ENCODE assay signal across 13 cellular contexts in the genomic region with DNA sequence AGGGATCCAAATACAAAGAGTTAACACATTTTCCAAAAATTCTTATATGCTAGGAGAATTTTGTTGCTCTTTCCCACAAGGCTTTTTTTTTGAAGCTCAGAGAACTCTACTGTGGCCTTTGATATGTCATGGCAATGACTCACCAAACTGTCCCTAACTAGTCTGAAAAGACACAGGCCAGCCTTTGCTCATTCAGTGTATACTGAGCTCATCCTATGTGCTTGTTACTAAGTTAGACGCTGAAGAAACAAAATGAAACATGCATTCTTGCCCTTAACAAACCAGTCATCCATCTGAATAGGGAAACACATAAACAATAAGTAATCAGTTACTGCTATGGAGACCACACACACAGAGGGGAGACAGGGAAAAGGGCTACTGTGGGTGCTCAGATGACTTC.
DNase-seq lines count a peak whose midpoint lies in the region; ATAC-seq, FAIRE-seq and TF ChIP-seq lines count a peak whose summit lies in the region.
"Had no signal": no experiment of that assay in that cellular context is flagged by ENCODE, and none has a peak within 500 bp of the region (broad histone marks: within the 10 kb centered on the region; RNA-seq: fewer than 3 reads in every experiment).

No MANE protein-coding gene starts in this region.

- H2AK5ac ChIP-seq in IMR-90 (ENCODE audit: low read depth, low read length): no peak overlapping the region

- intact Hi-C loops in IMR-90 (cut with micrococcal nuclease): no loop called here

- H3K18ac ChIP-seq in IMR-90 (ENCODE audit: low read depth, low read length): peak overlapping the region; percentile 11; the same call in 1 of the 2 replicates

- H3K4me1 ChIP-seq in IMR-90 (ENCODE audit: control insufficient read depth, insufficient read depth, low read length): peaks cover 4% of the 10 kb centered on the region

- no peak overlapping the region for H3K23ac ChIP-seq in IMR-90 (ENCODE audit: low read depth, low read length)

- H2BK15ac ChIP-seq in IMR-90 (ENCODE audit: low read depth, low read length): no peak overlapping the region

- H3K56ac ChIP-seq in IMR-90 (ENCODE audit: extremely low read depth, insufficient read depth, low read length): no peak overlapping the region

- H4K5ac ChIP-seq in IMR-90 (ENCODE audit: low read depth, low read length): no peak overlapping the region

- 0 out of 2 replicates have a peak overlapping the region, but pooled peaks have one; percentile 39 for H2BK20ac ChIP-seq in IMR-90 (ENCODE audit: low read depth, low read length)

- no peak overlapping the region; the same call in 1 of the 2 replicates for H3K14ac ChIP-seq in IMR-90 (replicated peaks; ENCODE audit: low read depth, low read length)

- H3K4me3 ChIP-seq in AG04450 (ENCODE audit: low read depth, low read length): no peak overlapping the region
- no peak overlapping the region for H3K4me3 ChIP-seq in IMR-90 (ENCODE audit: insufficient read depth, low read depth, low read length)
- H3K4me3 ChIP-seq in bronchial epithelial cell (ENCODE audit: low read depth, low read length): no peak overlapping the region
- H3K4me3 ChIP-seq: body of pancreas had no signal

- peak overlapping the region; percentile 38 for H2BK5ac ChIP-seq in IMR-90 (ENCODE audit: low read depth, low read length, poor library complexity, severe bottlenecking)

- DNase-seq in AG04450 (ENCODE audit: low read depth, low spot score) (peak; percentile 10), IMR-90 (peak; percentile 88), bronchial epithelial cell (ENCODE audit: low read depth) (peak; percentile 54), kidney tubule cell (ENCODE audit: low spot score) (peak; percentile 85), NCI-H82 (lab: John Stamatoyannopoulos, UW) (no peak), NOMO-1 (lab: John Stamatoyannopoulos, UW; ENCODE audit: unreplicated experiment in 2 of 2) (no peak), DMS79 (lab: John Stamatoyannopoulos, UW) (no peak)
- no peak for DNase-seq in stimulated activated naive CD4-positive, alpha-beta T cell treated with Interleukin-2 at 50 U/mL for 16 hours (lab: John Stamatoyannopoulos, UW)
- DNase-seq: body of pancreas, NCI-H69, posterior cingulate gyrus had no signal

- peak; percentile 86 for ATAC-seq in IMR-90 (ENCODE audit: low read depth)
- ATAC-seq: body of pancreas had no signal

- H3K9ac ChIP-seq in IMR-90 (ENCODE audit: low read depth, low read length): no peak overlapping the region

- 0 out of 4 replicates have a peak, but pooled peaks cover 0 to 5% of the 10 kb centered on the region in 2 experiments for H3K79me1 ChIP-seq in IMR-90 (ENCODE audit: low read depth in 1 of 2, low read length in 2 of 2)

- FAIRE-seq in bronchial epithelial cell (lab: Jason Lieb, UNC): no peak
- FAIRE-seq: G401.6 had no signal

- no peak overlapping the region for H2AFZ ChIP-seq in IMR-90 (replicated peaks; ENCODE audit: low read length, poor library complexity)

- peak overlapping the region; percentile 32; the same call in 1 of the 2 replicates for H3K4me2 ChIP-seq in IMR-90 (ENCODE audit: low read depth, low read length)

- H3K27me3 ChIP-seq in AG04450 (ENCODE audit: control insufficient read depth, insufficient read depth, low read length) (no peaks in the 10 kb centered on the region), IMR-90 (ENCODE audit: control insufficient read depth, insufficient read depth, low read length) (no peaks in the 10 kb centered on the region), bronchial epithelial cell (ENCODE audit: control insufficient read depth, insufficient read depth, low read length) (no peaks in the 10 kb centered on the region)
- H3K27me3 ChIP-seq: body of pancreas had no signal

- no peak overlapping the region for H4K91ac ChIP-seq in IMR-90 (ENCODE audit: insufficient read depth, low read depth, low read length)

- no peak for TF ChIP-seq CTCF in AG04450 (IDR thresholded peaks at IDR 0.05; ENCODE audit: low read depth, low read length)
- no peak for TF ChIP-seq CTCF in IMR-90 (conservative IDR thresholded peaks at IDR 0.05; ENCODE audit: low read depth, low read length)
- TF ChIP-seq CTCF in bronchial epithelial cell (IDR thresholded peaks at IDR 0.05; ENCODE audit: insufficient read depth, low read length, severe bottlenecking): no peak

- H2AK9ac ChIP-seq in IMR-90 (replicated peaks; ENCODE audit: low read depth, low read length, poor library complexity): no peak overlapping the region

- H3K27ac ChIP-seq in AG04450 (ENCODE audit: low read depth, low read length) (no peak overlapping the region), IMR-90 (ENCODE audit: insufficient read depth, low read length) (no peak overlapping the region)
- H3K27ac ChIP-seq: body of pancreas, VCaP had no signal

- H4K8ac ChIP-seq in IMR-90 (ENCODE audit: low read depth in 2 of 2, low read length in 2 of 2): 0 out of 4 replicates have a peak overlapping the region, but pooled peaks of 1 of the 2 experiments have one; percentile 12

- no peaks in the 10 kb centered on the region for H3K9me3 ChIP-seq in AG04450 (ENCODE audit: control insufficient read depth, insufficient read depth, low read length)
- no peaks in the 10 kb centered on the region for H3K9me3 ChIP-seq in IMR-90 (ENCODE audit: control insufficient read depth, insufficient read depth, low read length)
- H3K9me3 ChIP-seq: body of pancreas had no signal

- H3K4ac ChIP-seq in IMR-90 (ENCODE audit: low read depth, low read length): no peak overlapping the region

- POLR2A ChIA-PET in AG04450 (lab: Yijun Ruan, JAX): interaction anchor here (0.6 kb wide), 1 partner anchor 178 kb away, joined by 4 read pairs; no protein-coding TSS in a partner anchor
- POLR2A ChIA-PET in IMR-90 (lab: Charles Lee; ENCODE audit: unreplicated experiment): no interaction called here

- no peak for TF ChIP-seq POLR2A in IMR-90 (IDR thresholded peaks at IDR 0.05; ENCODE audit: low read depth, low read length)

- CTCF ChIA-PET in AG04450 (lab: Charles Lee) (interaction anchor here (1.0 to 1.5 kb wide), 2 partner anchors 8 to 203 kb away, joined by 3 to 4 read pairs; no protein-coding TSS in a partner anchor), IMR-90 (lab: Yijun Ruan, JAX) (no interaction called here)

- H3K36me3 ChIP-seq in IMR-90 (ENCODE audit: control insufficient read depth, insufficient read depth, low read length) (no peaks in the 10 kb centered on the region), bronchial epithelial cell (ENCODE audit: control insufficient read depth, insufficient read depth, low read length) (no peaks in the 10 kb centered on the region)

- WGBS in IMR-90 (ENCODE audit: extremely low coverage in 2 of 2, insufficient read length in 1 of 2), 2 experiments: no CpG with 5 or more reads among the region's 1 CpG

- H3K9me1 ChIP-seq in IMR-90 (ENCODE audit: insufficient read depth, low read length): peaks cover 8% of the 10 kb centered on the region; the same call in 1 of the 2 replicates

- no peaks in the 10 kb centered on the region for H4K20me1 ChIP-seq in IMR-90 (ENCODE audit: insufficient read depth, low read length)

- no peak for TF ChIP-seq RAD21 in IMR-90 (IDR thresholded peaks at IDR 0.05; ENCODE audit: low read length)

- BruUV-seq in IMR-90 (replicated peaks; lab: Mats Ljungman, UMichigan): no TSS peak

- dilution Hi-C loops in IMR-90 (cut with HindIII; ENCODE audit: low sequenced_read_pairs, unreplicated experiment): no loop called here

- in situ Hi-C loops in IMR-90 (cut with MboI; ENCODE audit: low sequenced_read_pairs): no loop called here

- H2BK120ac ChIP-seq in IMR-90 (ENCODE audit: low read depth, low read length): 0 out of 2 replicates have a peak overlapping the region, but pooled peaks have one; percentile 1

TF ChIP-seq in IMR-90, 13 proteins besides CTCF, POLR2A, EP300 and RAD21:
- no peak for TF ChIP-seq CHD1 (IDR thresholded peaks at IDR 0.05; ENCODE audit: low read depth, low read length)
- peak; percentile 44; the same call in 1 of the 2 replicates for TF ChIP-seq CEBPB (IDR thresholded peaks at IDR 0.05; ENCODE audit: low read depth, low read length)
- TF ChIP-seq, protein P1, sequence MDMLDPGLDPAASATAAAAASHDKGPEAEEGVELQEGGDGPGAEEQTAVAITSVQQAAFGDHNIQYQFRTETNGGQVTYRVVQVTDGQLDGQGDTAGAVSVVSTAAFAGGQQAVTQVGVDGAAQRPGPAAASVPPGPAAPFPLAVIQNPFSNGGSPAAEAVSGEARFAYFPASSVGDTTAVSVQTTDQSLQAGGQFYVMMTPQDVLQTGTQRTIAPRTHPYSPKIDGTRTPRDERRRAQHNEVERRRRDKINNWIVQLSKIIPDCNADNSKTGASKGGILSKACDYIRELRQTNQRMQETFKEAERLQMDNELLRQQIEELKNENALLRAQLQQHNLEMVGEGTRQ (IDR thresholded peaks at IDR 0.05; ENCODE audit: low read depth, low read length): no peak
- TF ChIP-seq FOS (IDR thresholded peaks at IDR 0.05; ENCODE audit: low read depth, low read length): peak; percentile 72

Comparison
In these comparisons a context has a peak if more than half of its experiments do, and no peak if none do; other contexts are left out.
1. DNase-seq: peak in AG04450 (single experiment), IMR-90 (single experiment), bronchial epithelial cell (single experiment) and kidney tubule cell (single experiment); none in stimulated activated naive CD4-positive, alpha-beta T cell treated with Interleukin-2 at 50 U/mL for 16 hours (single experiment), NCI-H82 (single experiment), NOMO-1 (0 of 2) and DMS79 (single experiment).